Comparison of ENCODE assay signal across 1 cellular context in genomic region chr15:92930061-92930460, GRCh38.
TF ChIP-seq lines count a peak whose summit lies in the region.

No MANE protein-coding gene starts in this region.

TF ChIP-seq in GM23338, 12 proteins besides CTCF, POLR2A, EP300 and RAD21:
- TF ChIP-seq REST (IDR thresholded peaks at IDR 0.05; ENCODE audit: unreplicated experiment): no peak
- TF ChIP-seq EZH2 (IDR thresholded peaks at IDR 0.05; ENCODE audit: low read depth, unreplicated experiment): no peak
- no peak for TF ChIP-seq ZNF331 (CRISPR knock-in tag; IDR thresholded peaks at IDR 0.05; ENCODE audit: low read depth)
- TF ChIP-seq STAT1 (IDR thresholded peaks at IDR 0.05; ENCODE audit: unreplicated experiment): no peak
- TF ChIP-seq JUNB (IDR thresholded peaks at IDR 0.05; ENCODE audit: unreplicated experiment): no peak
- no peak; the same call in 1 of the 2 replicates for TF ChIP-seq POLR2AphosphoS5 (IDR thresholded peaks at IDR 0.05; ENCODE audit: low read depth)
- no peak for TF ChIP-seq CREB1 (CRISPR knock-in tag; IDR thresholded peaks at IDR 0.05; ENCODE audit: low read depth)
- TF ChIP-seq ZNF462 (CRISPR knock-in tag; IDR thresholded peaks at IDR 0.05): no peak
- no peak for TF ChIP-seq ETS1 (IDR thresholded peaks at IDR 0.05)
- no peak for TF ChIP-seq ZNF114 (CRISPR knock-in tag; IDR thresholded peaks at IDR 0.05)
- TF ChIP-seq NANOG (IDR thresholded peaks at IDR 0.05; ENCODE audit: borderline replicate concordance): no peak
- TF ChIP-seq EZH2phosphoT487 (IDR thresholded peaks at IDR 0.05; ENCODE audit: unreplicated experiment): no peak
TF ChIP-seq in GM23338: peak in this region for 0.
